ENCODE assay signal across 1 cellular context in genomic region chr2:216416571-216417307, GRCh38.
TF ChIP-seq lines count a peak whose summit lies in the region.

No MANE protein-coding gene starts in this region.

TF ChIP-seq in K562, 482 proteins besides CTCF, POLR2A, EP300 and RAD21 (continues in another document):
- TF ChIP-seq BRF2 (IDR thresholded peaks at IDR 0.05; ENCODE audit: borderline replicate concordance, insufficient read depth, insufficient read length) (no peak), MTA3 (IDR thresholded peaks at IDR 0.05; ENCODE audit: borderline replicate concordance) (0 out of 2 replicates have a peak, but pooled peaks have one; percentile 23), CAMTA2 (CRISPR knock-in tag; conservative IDR thresholded peaks at IDR 0.05) (no peak), ZBTB43 (CRISPR knock-in tag; IDR thresholded peaks at IDR 0.05) (no peak), POLR3G (IDR thresholded peaks at IDR 0.05; ENCODE audit: extremely low read depth, insufficient read length, insufficient replicate concordance) (no peak), MIER1 (IDR thresholded peaks at IDR 0.05; ENCODE audit: low read depth) (no peak), ILK (tag; IDR thresholded peaks at IDR 0.05; ENCODE audit: borderline replicate concordance, low read depth) (no peak), ZNF3 (CRISPR knock-in tag; IDR thresholded peaks at IDR 0.05) (no peak), PHF21A (IDR thresholded peaks at IDR 0.05; ENCODE audit: borderline replicate concordance, low read depth) (no peak), MLLT1 (IDR thresholded peaks at IDR 0.05) (no peak), HLTF (IDR thresholded peaks at IDR 0.05) (no peak), EGR1 (conservative IDR thresholded peaks at IDR 0.05) (no peak), PATZ1 (CRISPR knock-in tag; IDR thresholded peaks at IDR 0.05; ENCODE audit: borderline replicate concordance) (no peak), MAFG (tag; conservative IDR thresholded peaks at IDR 0.05) (no peak), GATA2 (CRISPR knock-in tag; IDR thresholded peaks at IDR 0.05) (peak; percentile 76), ZNF165 (CRISPR knock-in tag; IDR thresholded peaks at IDR 0.05; ENCODE audit: borderline replicate concordance) (no peak), CCAR2 (IDR thresholded peaks at IDR 0.05; ENCODE audit: low read depth, low read length) (no peak), CHCHD3 (CRISPR knock-in tag; IDR thresholded peaks at IDR 0.05) (no peak), SIRT6 (IDR thresholded peaks at IDR 0.05; ENCODE audit: low read depth, low read length) (no peak), NFIX (CRISPR knock-in tag; IDR thresholded peaks at IDR 0.05; ENCODE audit: low read depth) (no peak), POLR2AphosphoS2 (IDR thresholded peaks at IDR 0.05; ENCODE audit: low read length) (no peak), ELF4 (CRISPR knock-in tag; IDR thresholded peaks at IDR 0.05) (no peak), SMAD4 (CRISPR knock-in tag; conservative IDR thresholded peaks at IDR 0.05) (peak; percentile 51; the same call in 1 of the 2 replicates), RFX1 (IDR thresholded peaks at IDR 0.05) (no peak), NFYB (IDR thresholded peaks at IDR 0.05; ENCODE audit: extremely low read depth, insufficient read length) (no peak), ZNF77 (CRISPR knock-in tag; IDR thresholded peaks at IDR 0.05) (no peak), ARHGAP35 (IDR thresholded peaks at IDR 0.05; ENCODE audit: partially characterized antibody) (no peak), ZNF174 (CRISPR knock-in tag; IDR thresholded peaks at IDR 0.05) (no peak), RNF2 (IDR thresholded peaks at IDR 0.05) (peak; percentile 36; the same call in 1 of the 2 replicates), TAF15 (IDR thresholded peaks at IDR 0.05; ENCODE audit: low read depth, low read length) (no peak), HDAC8 (tag; IDR thresholded peaks at IDR 0.05) (no peak), MTA2 (IDR thresholded peaks at IDR 0.05; ENCODE audit: low read depth) (peak; percentile 80), BRD4 (IDR thresholded peaks at IDR 0.05) (no peak), CBX8 (IDR thresholded peaks at IDR 0.05; ENCODE audit: borderline replicate concordance, extremely low read depth, low read depth, low read length, poor library complexity, severe bottlenecking) (no peak), HDAC1 (IDR thresholded peaks at IDR 0.05) (peak in 1 of 2 experiments; percentile 56; a peak in 3 of 4 replicates), MTA1 (IDR thresholded peaks at IDR 0.05; ENCODE audit: borderline replicate concordance) (0 out of 2 replicates have a peak, but pooled peaks have one; percentile 22)
- TF ChIP-seq, protein P1, sequence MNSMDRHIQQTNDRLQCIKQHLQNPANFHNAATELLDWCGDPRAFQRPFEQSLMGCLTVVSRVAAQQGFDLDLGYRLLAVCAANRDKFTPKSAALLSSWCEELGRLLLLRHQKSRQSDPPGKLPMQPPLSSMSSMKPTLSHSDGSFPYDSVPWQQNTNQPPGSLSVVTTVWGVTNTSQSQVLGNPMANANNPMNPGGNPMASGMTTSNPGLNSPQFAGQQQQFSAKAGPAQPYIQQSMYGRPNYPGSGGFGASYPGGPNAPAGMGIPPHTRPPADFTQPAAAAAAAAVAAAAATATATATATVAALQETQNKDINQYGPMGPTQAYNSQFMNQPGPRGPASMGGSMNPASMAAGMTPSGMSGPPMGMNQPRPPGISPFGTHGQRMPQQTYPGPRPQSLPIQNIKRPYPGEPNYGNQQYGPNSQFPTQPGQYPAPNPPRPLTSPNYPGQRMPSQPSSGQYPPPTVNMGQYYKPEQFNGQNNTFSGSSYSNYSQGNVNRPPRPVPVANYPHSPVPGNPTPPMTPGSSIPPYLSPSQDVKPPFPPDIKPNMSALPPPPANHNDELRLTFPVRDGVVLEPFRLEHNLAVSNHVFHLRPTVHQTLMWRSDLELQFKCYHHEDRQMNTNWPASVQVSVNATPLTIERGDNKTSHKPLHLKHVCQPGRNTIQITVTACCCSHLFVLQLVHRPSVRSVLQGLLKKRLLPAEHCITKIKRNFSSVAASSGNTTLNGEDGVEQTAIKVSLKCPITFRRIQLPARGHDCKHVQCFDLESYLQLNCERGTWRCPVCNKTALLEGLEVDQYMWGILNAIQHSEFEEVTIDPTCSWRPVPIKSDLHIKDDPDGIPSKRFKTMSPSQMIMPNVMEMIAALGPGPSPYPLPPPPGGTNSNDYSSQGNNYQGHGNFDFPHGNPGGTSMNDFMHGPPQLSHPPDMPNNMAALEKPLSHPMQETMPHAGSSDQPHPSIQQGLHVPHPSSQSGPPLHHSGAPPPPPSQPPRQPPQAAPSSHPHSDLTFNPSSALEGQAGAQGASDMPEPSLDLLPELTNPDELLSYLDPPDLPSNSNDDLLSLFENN (IDR thresholded peaks at IDR 0.05; ENCODE audit: low read depth in 2 of 2, low read length in 2 of 2) = 0 out of 4 replicates have a peak, but pooled peaks of 1 of the 2 experiments have one; percentile 69
- TF ChIP-seq, protein P2, sequence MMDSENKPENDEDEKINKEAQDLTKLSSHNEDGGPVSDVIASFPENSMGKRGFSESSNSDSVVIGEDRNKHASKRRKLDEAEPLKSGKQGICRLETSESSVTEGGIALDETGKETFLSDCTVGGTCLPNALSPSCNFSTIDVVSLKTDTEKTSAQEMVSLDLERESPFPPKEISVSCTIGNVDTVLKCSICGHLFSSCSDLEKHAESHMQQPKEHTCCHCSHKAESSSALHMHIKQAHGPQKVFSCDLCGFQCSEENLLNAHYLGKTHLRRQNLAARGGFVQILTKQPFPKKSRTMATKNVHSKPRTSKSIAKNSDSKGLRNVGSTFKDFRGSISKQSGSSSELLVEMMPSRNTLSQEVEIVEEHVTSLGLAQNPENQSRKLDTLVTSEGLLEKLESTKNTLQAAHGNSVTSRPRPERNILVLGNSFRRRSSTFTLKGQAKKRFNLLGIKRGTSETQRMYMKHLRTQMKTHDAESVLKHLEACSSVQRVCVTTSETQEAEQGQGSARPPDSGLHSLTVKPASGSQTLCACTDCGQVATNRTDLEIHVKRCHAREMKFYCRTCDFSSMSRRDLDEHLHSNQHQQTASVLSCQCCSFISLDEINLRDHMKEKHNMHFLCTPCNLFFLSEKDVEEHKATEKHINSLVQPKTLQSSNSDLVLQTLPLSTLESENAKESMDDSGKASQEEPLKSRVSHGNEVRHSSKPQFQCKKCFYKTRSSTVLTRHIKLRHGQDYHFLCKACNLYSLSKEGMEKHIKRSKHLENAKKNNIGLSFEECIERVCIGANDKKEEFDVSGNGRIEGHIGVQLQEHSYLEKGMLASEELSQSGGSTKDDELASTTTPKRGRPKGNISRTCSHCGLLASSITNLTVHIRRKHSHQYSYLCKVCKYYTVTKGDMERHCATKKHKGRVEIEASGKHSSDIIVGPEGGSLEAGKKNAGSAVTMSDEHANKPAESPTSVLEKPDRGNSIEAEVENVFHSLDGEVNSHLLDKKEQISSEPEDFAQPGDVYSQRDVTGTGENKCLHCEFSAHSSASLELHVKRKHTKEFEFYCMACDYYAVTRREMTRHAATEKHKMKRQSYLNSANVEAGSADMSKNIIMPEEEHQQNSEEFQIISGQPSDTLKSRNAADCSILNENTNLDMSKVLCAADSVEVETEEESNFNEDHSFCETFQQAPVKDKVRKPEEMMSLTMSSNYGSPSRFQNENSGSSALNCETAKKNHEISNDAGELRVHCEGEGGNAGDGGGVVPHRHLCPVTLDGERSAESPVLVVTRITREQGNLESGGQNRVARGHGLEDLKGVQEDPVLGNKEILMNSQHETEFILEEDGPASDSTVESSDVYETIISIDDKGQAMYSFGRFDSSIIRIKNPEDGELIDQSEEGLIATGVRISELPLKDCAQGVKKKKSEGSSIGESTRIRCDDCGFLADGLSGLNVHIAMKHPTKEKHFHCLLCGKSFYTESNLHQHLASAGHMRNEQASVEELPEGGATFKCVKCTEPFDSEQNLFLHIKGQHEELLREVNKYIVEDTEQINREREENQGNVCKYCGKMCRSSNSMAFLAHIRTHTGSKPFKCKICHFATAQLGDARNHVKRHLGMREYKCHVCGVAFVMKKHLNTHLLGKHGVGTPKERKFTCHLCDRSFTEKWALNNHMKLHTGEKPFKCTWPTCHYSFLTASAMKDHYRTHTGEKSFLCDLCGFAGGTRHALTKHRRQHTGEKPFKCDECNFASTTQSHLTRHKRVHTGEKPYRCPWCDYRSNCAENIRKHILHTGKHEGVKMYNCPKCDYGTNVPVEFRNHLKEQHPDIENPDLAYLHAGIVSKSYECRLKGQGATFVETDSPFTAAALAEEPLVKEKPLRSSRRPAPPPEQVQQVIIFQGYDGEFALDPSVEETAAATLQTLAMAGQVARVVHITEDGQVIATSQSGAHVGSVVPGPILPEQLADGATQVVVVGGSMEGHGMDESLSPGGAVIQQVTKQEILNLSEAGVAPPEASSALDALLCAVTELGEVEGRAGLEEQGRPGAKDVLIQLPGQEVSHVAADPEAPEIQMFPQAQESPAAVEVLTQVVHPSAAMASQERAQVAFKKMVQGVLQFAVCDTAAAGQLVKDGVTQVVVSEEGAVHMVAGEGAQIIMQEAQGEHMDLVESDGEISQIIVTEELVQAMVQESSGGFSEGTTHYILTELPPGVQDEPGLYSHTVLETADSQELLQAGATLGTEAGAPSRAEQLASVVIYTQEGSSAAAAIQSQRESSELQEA (IDR thresholded peaks at IDR 0.05; ENCODE audit: low read depth) = no peak
- TF ChIP-seq, protein P3, sequence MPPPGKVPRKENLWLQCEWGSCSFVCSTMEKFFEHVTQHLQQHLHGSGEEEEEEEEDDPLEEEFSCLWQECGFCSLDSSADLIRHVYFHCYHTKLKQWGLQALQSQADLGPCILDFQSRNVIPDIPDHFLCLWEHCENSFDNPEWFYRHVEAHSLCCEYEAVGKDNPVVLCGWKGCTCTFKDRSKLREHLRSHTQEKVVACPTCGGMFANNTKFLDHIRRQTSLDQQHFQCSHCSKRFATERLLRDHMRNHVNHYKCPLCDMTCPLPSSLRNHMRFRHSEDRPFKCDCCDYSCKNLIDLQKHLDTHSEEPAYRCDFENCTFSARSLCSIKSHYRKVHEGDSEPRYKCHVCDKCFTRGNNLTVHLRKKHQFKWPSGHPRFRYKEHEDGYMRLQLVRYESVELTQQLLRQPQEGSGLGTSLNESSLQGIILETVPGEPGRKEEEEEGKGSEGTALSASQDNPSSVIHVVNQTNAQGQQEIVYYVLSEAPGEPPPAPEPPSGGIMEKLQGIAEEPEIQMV (tag; conservative IDR thresholded peaks at IDR 0.05; ENCODE audit: low read depth) = no peak
- TF ChIP-seq, protein P4, sequence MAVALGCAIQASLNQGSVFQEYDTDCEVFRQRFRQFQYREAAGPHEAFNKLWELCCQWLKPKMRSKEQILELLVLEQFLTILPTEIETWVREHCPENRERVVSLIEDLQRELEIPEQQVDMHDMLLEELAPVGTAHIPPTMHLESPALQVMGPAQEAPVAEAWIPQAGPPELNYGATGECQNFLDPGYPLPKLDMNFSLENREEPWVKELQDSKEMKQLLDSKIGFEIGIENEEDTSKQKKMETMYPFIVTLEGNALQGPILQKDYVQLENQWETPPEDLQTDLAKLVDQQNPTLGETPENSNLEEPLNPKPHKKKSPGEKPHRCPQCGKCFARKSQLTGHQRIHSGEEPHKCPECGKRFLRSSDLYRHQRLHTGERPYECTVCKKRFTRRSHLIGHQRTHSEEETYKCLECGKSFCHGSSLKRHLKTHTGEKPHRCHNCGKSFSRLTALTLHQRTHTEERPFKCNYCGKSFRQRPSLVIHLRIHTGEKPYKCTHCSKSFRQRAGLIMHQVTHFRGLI (CRISPR knock-in tag; IDR thresholded peaks at IDR 0.05) = no peak
- TF ChIP-seq, protein P5, sequence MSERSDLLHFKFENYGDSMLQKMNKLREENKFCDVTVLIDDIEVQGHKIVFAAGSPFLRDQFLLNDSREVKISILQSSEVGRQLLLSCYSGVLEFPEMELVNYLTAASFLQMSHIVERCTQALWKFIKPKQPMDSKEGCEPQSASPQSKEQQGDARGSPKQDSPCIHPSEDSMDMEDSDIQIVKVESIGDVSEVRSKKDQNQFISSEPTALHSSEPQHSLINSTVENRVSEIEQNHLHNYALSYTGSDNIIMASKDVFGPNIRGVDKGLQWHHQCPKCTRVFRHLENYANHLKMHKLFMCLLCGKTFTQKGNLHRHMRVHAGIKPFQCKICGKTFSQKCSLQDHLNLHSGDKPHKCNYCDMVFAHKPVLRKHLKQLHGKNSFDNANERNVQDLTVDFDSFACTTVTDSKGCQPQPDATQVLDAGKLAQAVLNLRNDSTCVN (CRISPR knock-in tag; IDR thresholded peaks at IDR 0.05) = no peak
